In the genomic region with DNA sequence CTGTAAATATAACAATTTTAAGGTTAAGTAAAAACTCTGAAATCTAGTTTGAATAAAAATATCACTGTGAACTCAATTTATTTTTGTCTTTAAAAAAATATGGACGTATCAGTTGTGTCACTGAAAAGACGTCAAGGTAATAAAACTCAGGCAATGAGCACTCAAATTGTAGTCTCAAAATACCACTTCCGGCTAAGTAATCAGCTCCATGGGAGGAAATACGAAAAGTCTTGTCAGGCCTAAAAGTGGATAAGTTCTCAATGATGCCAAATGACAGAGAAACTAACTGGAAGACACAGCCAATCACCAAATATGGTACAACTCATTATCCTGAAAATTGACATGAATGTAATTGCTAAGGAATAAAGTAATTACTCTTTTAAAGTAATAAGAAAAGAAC, we compare ENCODE assay signal across 10 cellular contexts. TPM values are rescaled to one million over a fixed set of nuclear protein-coding genes. Genes with fewer than 3 reads are reported as not detected.
"Had no signal": no experiment of that assay in that cellular context is flagged by ENCODE, and none has a peak within 500 bp of the region (broad histone marks: within the 10 kb centered on the region; RNA-seq: fewer than 3 reads in every experiment).

No MANE protein-coding gene starts in this region.

- H3K9me3 ChIP-seq: HAP-1 had no signal

- H3K36me3 ChIP-seq: HAP-1 had no signal

- H3K4me2 ChIP-seq: GM23338 had no signal

- DNase-seq: H7, HFFc6, IMR-90, KBM-7 had no signal

- H3K4me1 ChIP-seq: HAP-1 had no signal

- H3K27ac ChIP-seq: HL-60 had no signal

- H3K4me3 ChIP-seq: GM23338, HAP-1 had no signal

- H2AFZ ChIP-seq: GM23338 had no signal

- FAIRE-seq: H1, HTR-8/SVneo had no signal

- ATAC-seq: GM23338, HCT116 had no signal

RNA-seq across cellular contexts. Expression of a gene that starts 0.7 kb away (rescaled TPM):
- total RNA-seq: HFFc6, IMR-90 had no signal
- polyA plus RNA-seq: IMR-90 had no signal
